33 cellular contexts compared by ENCODE assay signal in the genomic region with DNA sequence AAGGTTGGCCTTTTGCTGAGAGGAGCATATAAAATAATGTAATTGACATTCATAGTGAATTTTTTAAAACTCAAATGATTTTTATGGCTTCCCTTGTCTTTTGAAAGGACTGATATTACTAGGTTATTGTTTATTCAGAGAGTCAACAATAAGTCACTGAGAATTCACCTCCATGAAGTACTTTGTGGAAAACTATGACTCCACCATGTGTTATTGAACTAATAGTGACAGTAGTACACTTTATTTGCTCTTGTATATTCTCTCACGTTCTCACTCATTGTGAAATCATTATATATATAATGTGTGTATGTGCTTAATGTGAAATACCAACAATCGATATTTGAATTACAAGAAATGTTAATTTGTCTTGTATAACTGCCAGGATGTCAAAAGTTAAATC.
"Had no signal": no experiment of that assay in that cellular context is flagged by ENCODE, and none has a peak within 500 bp of the region (broad histone marks: within the 10 kb centered on the region; RNA-seq: fewer than 3 reads in every experiment).

No MANE protein-coding gene starts in this region.

- H3K4me3 ChIP-seq: esophagus muscularis mucosa, gastrocnemius medialis, heart left ventricle had no signal

- H3K27me3 Mint-ChIP-seq: activated CD4-positive, alpha-beta memory T cell treated with anti-CD3 and anti-CD28 coated beads for 36 hours; activated CD4-positive, alpha-beta T cell treated with anti-CD3 and anti-CD28 coated beads for 36 hours; activated CD4-positive, alpha-beta T cell treated with anti-CD3 and anti-CD28 coated beads, Interleukin-2, amount 10 ng/mL, durations not matched to agents 24 days and 14 days; activated CD8-positive, alpha-beta memory T cell treated with anti-CD3 and anti-CD28 coated beads, Interleukin-2, amount 10 ng/mL, durations not matched to agents 7 days and 5 days; activated naive CD8-positive, alpha-beta T cell; effector memory CD8-positive, alpha-beta T cell; T-helper 17 cell had no signal

- H3K4me3 Mint-ChIP-seq: activated CD4-positive, alpha-beta memory T cell treated with anti-CD3 and anti-CD28 coated beads for 36 hours; activated CD4-positive, alpha-beta T cell treated with anti-CD3 and anti-CD28 coated beads for 36 hours; activated CD4-positive, alpha-beta T cell treated with anti-CD3 and anti-CD28 coated beads, Interleukin-2, amount 10 ng/mL, durations not matched to agents 24 days and 14 days; activated CD8-positive, alpha-beta memory T cell treated with anti-CD3 and anti-CD28 coated beads, Interleukin-2, amount 10 ng/mL, durations not matched to agents 7 days and 5 days; activated CD8-positive, alpha-beta T cell treated with anti-CD3 and anti-CD28 coated beads, Interleukin-2, amount 10 ng/mL, durations not matched to agents 7 days and 5 days; activated naive CD8-positive, alpha-beta T cell; activated T-helper 1 cell treated with anti-CD3 and anti-CD28 coated beads, Interleukin-12 subunit alpha, Interleukin-12 subunit beta, Interleukin-2, Interleukin-4 antibody, amounts not matched to agents 30 ng/mL and 10 ng/mL and 1 ng/mL, durations not matched to agents 14 hours and 24 hours and 36 hours; effector memory CD8-positive, alpha-beta T cell; T-helper 17 cell; T-helper 2 cell treated with Interferon-gamma antibody and Interleukin-4, amounts not matched to agents 5 μg/mL and 100 μg/mL, for 36 hours had no signal

- H3K4me1 Mint-ChIP-seq: activated CD4-positive, alpha-beta T cell treated with anti-CD3 and anti-CD28 coated beads for 36 hours; activated CD4-positive, alpha-beta T cell treated with anti-CD3 and anti-CD28 coated beads, Interleukin-2, amount 10 ng/mL, durations not matched to agents 24 days and 14 days; activated CD8-positive, alpha-beta memory T cell treated with anti-CD3 and anti-CD28 coated beads, Interleukin-2, amount 10 ng/mL, durations not matched to agents 7 days and 5 days; T-helper 17 cell had no signal

- H3K9me3 ChIP-seq: esophagus muscularis mucosa, gastrocnemius medialis had no signal

- ATAC-seq: activated CD4-positive, alpha-beta T cell treated with anti-CD3 and anti-CD28 coated beads for 36 hours; activated CD8-positive, alpha-beta memory T cell treated with anti-CD3 and anti-CD28 coated beads, Interleukin-2, amount 10 ng/mL, durations not matched to agents 7 days and 5 days; activated CD8-positive, alpha-beta T cell treated with anti-CD3 and anti-CD28 coated beads, Interleukin-2, amount 10 ng/mL, durations not matched to agents 7 days and 5 days; effector memory CD8-positive, alpha-beta T cell; foreskin keratinocyte; gastrocnemius medialis; heart left ventricle; T-helper 17 cell had no signal

- H3K4me1 ChIP-seq: esophagus muscularis mucosa, foreskin keratinocyte, gastrocnemius medialis, heart left ventricle had no signal

- H3K36me3 Mint-ChIP-seq: activated CD4-positive, alpha-beta memory T cell treated with anti-CD3 and anti-CD28 coated beads for 36 hours; activated CD8-positive, alpha-beta memory T cell treated with anti-CD3 and anti-CD28 coated beads, Interleukin-2, amount 10 ng/mL, durations not matched to agents 7 days and 5 days had no signal

- H3K27me3 ChIP-seq: brain microvascular endothelial cell, esophagus muscularis mucosa, gastrocnemius medialis, heart left ventricle had no signal

- H3K36me3 ChIP-seq: brain microvascular endothelial cell, esophagus muscularis mucosa, gastrocnemius medialis, heart left ventricle had no signal

- H3K27ac Mint-ChIP-seq: activated CD4-positive, alpha-beta memory T cell treated with anti-CD3 and anti-CD28 coated beads for 36 hours; activated CD4-positive, alpha-beta T cell treated with anti-CD3 and anti-CD28 coated beads for 36 hours; activated CD4-positive, alpha-beta T cell treated with anti-CD3 and anti-CD28 coated beads, Interleukin-2, amount 10 ng/mL, durations not matched to agents 24 days and 14 days; activated CD8-positive, alpha-beta memory T cell treated with anti-CD3 and anti-CD28 coated beads, Interleukin-2, amount 10 ng/mL, durations not matched to agents 7 days and 5 days; activated CD8-positive, alpha-beta T cell treated with anti-CD3 and anti-CD28 coated beads, Interleukin-2, amount 10 ng/mL, durations not matched to agents 7 days and 5 days; activated naive CD8-positive, alpha-beta T cell; activated T-helper 1 cell treated with anti-CD3 and anti-CD28 coated beads, Interleukin-12 subunit alpha, Interleukin-12 subunit beta, Interleukin-2, Interleukin-4 antibody, amounts not matched to agents 30 ng/mL and 10 ng/mL and 1 ng/mL, durations not matched to agents 14 hours and 24 hours and 36 hours; effector memory CD8-positive, alpha-beta T cell; T-helper 17 cell; T-helper 2 cell treated with Interferon-gamma antibody and Interleukin-4, amounts not matched to agents 5 μg/mL and 100 μg/mL, for 36 hours had no signal

- H3K27ac ChIP-seq: brain microvascular endothelial cell, esophagus muscularis mucosa, foreskin keratinocyte, gastrocnemius medialis, heart left ventricle had no signal

- DNase-seq: activated CD4-positive, alpha-beta memory T cell treated with anti-CD3 and anti-CD28 coated beads for 36 hours; activated CD4-positive, alpha-beta T cell treated with anti-CD3 and anti-CD28 coated beads for 36 hours; activated CD4-positive, alpha-beta T cell treated with anti-CD3 and anti-CD28 coated beads, Interleukin-2, amount 10 ng/mL, durations not matched to agents 24 days and 14 days; activated CD4-positive, CD25-positive, alpha-beta regulatory T cell; activated CD4-positive, CD25-positive, alpha-beta regulatory T cell treated with anti-CD3 and anti-CD28 coated beads, Interleukin-2, amount 50 U/mL, for 72 hours; activated CD8-positive, alpha-beta memory T cell treated with anti-CD3 and anti-CD28 coated beads, Interleukin-2, amount 10 ng/mL, durations not matched to agents 7 days and 5 days; activated CD8-positive, alpha-beta memory T cell treated with anti-CD3 and anti-CD28 coated beads, Interleukin-2, amount 50 U/mL, for 4 hours; activated CD8-positive, alpha-beta T cell treated with anti-CD3 and anti-CD28 coated beads, Interleukin-2, amount 10 ng/mL, durations not matched to agents 7 days and 5 days; activated gamma-delta T cell; activated naive CD4-positive, alpha-beta T cell treated with anti-CD3 and anti-CD28 coated beads, Interleukin-2, amount 50 U/mL, for 16 hours; activated naive CD4-positive, alpha-beta T cell treated with Interleukin-2 at 50 U/mL for 16 hours; activated T-cell treated with anti-CD3 and anti-CD28 coated beads, Interleukin-2, amount 50 U/mL, for 1 hour; activated T-cell treated with anti-CD3 and anti-CD28 coated beads, Interleukin-2, amount 50 U/mL, for 48 hours; amniotic stem cell; anterior cingulate cortex; brain microvascular endothelial cell; caudate nucleus; cortex of kidney; dermis blood vessel endothelial cell; effector CD4-positive, alpha-beta T cell; effector memory CD8-positive, alpha-beta T cell; erythroblast; foreskin keratinocyte; gastrocnemius medialis; glutamatergic neuron; heart left ventricle; T-helper 1 cell; T-helper 17 cell; T1000 had no signal
